In genomic region chr5:53128481-53128880, GRCh38 we compare ENCODE assay signal across 36 cellular contexts. TPM values are rescaled to one million over a fixed set of nuclear protein-coding genes. Genes with fewer than 3 reads are reported as not detected.
DNase-seq lines count a peak whose midpoint lies in the region; ATAC-seq, FAIRE-seq and TF ChIP-seq lines count a peak whose summit lies in the region.
"Had no signal": no experiment of that assay in that cellular context is flagged by ENCODE, and none has a peak within 500 bp of the region (broad histone marks: within the 10 kb centered on the region; RNA-seq: fewer than 3 reads in every experiment).

No MANE protein-coding gene starts in this region.

- H3K4ac ChIP-seq in trophoblast cell (ENCODE audit: low read depth, low read length) (no peak overlapping the region), H9 (ENCODE audit: low read depth, low read length) (no peak overlapping the region)

- H2AFZ ChIP-seq in K562 (ENCODE audit: low read depth, low read length) (no peak overlapping the region), trophoblast cell (ENCODE audit: insufficient read depth, low read length, poor library complexity) (no peak overlapping the region), H9 (ENCODE audit: low read length) (no peak overlapping the region)

- H3K4me2 ChIP-seq in K562 (ENCODE audit: insufficient read depth, low read length): no peak overlapping the region
- no peak overlapping the region for H3K4me2 ChIP-seq in trophoblast cell (ENCODE audit: low read length)
- H3K4me2 ChIP-seq in H9 (ENCODE audit: insufficient read depth, insufficient read length, low read length): no peak overlapping the region
- H3K4me2 ChIP-seq: A549; BLaER1; BLaER1 treated with 17β-estradiol and CSF1 and Interleukin-3, amounts not matched to agents 10 nM and 100 nM had no signal

- in situ Hi-C loops in K562 (cut with MboI): no loop called here

- BruUV-seq in K562 (replicated peaks; lab: Mats Ljungman, UMichigan): no TSS peak

- no peaks in the 10 kb centered on the region for H3K27me3 ChIP-seq in K562 (ENCODE audit: control insufficient read depth in 2 of 2, insufficient read depth in 2 of 2, low read length in 2 of 2)
- no peaks in the 10 kb centered on the region for H3K27me3 ChIP-seq in trophoblast cell (ENCODE audit: insufficient read depth, low read length)
- H3K27me3 ChIP-seq in gastroesophageal sphincter: no peaks in the 10 kb centered on the region
- H3K27me3 ChIP-seq in psoas muscle (ENCODE audit: insufficient read depth in 3 of 3, low read length in 2 of 3): no peaks in the 10 kb centered on the region
- H3K27me3 ChIP-seq in H9 (ENCODE audit: insufficient read depth, low read length): no peaks in the 10 kb centered on the region
- H3K27me3 ChIP-seq: BE2C; BLaER1; BLaER1 treated with 17β-estradiol and CSF1 and Interleukin-3, amounts not matched to agents 10 nM and 100 nM had no signal

- H3K18ac ChIP-seq in trophoblast cell (ENCODE audit: low read length) (no peak overlapping the region), H9 (ENCODE audit: insufficient read length, low read depth, low read length) (no peak overlapping the region)

- no peaks in the 10 kb centered on the region for H3K79me2 ChIP-seq in K562 (ENCODE audit: control insufficient read depth, insufficient read depth, low read length)
- H3K79me2 ChIP-seq in trophoblast cell (ENCODE audit: control insufficient read depth, insufficient read depth, low read length, poor library complexity): no peaks in the 10 kb centered on the region
- no peaks in the 10 kb centered on the region for H3K79me2 ChIP-seq in H9 (ENCODE audit: insufficient read depth, low read length)

- H4K8ac ChIP-seq in trophoblast cell (ENCODE audit: low read depth, low read length) (no peak overlapping the region), H9 (replicated peaks; ENCODE audit: insufficient read length, low read depth, low read length) (no peak overlapping the region)

- H3K9ac ChIP-seq in K562 (ENCODE audit: insufficient read depth in 1 of 2, low read depth in 2 of 2, low read length in 2 of 2) (no peak overlapping the region), trophoblast cell (ENCODE audit: low read length) (no peak overlapping the region), H9 (ENCODE audit: extremely low read depth, insufficient read length, low read length) (no peak overlapping the region)
- H3K9ac ChIP-seq: BLaER1; BLaER1 treated with 17β-estradiol and CSF1 and Interleukin-3, amounts not matched to agents 10 nM and 100 nM had no signal

- H2BK20ac ChIP-seq in H9 (ENCODE audit: low read depth, low read length, poor library complexity, severe bottlenecking): no peak overlapping the region

- H3K4me3 ChIP-seq in K562: no peak overlapping the region
- H3K4me3 ChIP-seq in trophoblast cell (ENCODE audit: low read depth, low read length): no peak overlapping the region
- no peak overlapping the region for H3K4me3 ChIP-seq in gastroesophageal sphincter
- H3K4me3 ChIP-seq in psoas muscle: no peak overlapping the region
- H3K4me3 ChIP-seq: A549; BLaER1; BLaER1 treated with 17β-estradiol and CSF1 and Interleukin-3, amounts not matched to agents 10 nM and 100 nM had no signal

- H3K27me3 Mint-ChIP-seq in type B pancreatic cell (no peaks in the 10 kb centered on the region), H9 (ENCODE audit: low read depth) (no peaks in the 10 kb centered on the region)

- H3K9me3 ChIP-seq in K562 (replicated peaks; ENCODE audit: control insufficient read depth, insufficient read depth, low read depth, low read length) (no peaks in the 10 kb centered on the region), trophoblast cell (ENCODE audit: insufficient read depth, low read depth, low read length) (no peaks in the 10 kb centered on the region), gastroesophageal sphincter (no peaks in the 10 kb centered on the region), psoas muscle (no peaks in the 10 kb centered on the region), H9 (ENCODE audit: control insufficient read depth, low read depth, low read length) (no peaks in the 10 kb centered on the region)
- H3K9me3 ChIP-seq: A549, BE2C, BLaER1, Caco-2 had no signal

- H3K23me2 ChIP-seq in H9 (ENCODE audit: insufficient read length, low read depth, low read length, poor library complexity, severe bottlenecking): no peaks in the 10 kb centered on the region

- H2BK120ac ChIP-seq in trophoblast cell (ENCODE audit: insufficient read depth, low read length, poor library complexity) (no peak overlapping the region), H9 (ENCODE audit: low read depth, low read length, poor library complexity, severe bottlenecking) (no peak overlapping the region)

- no peak overlapping the region for H2AK5ac ChIP-seq in trophoblast cell (ENCODE audit: low read length)
- H2AK5ac ChIP-seq in H9 (ENCODE audit: insufficient read length, low read length): no peak overlapping the region

- H3K4me1 ChIP-seq in K562 (replicated peaks in 1 of 2; ENCODE audit: control insufficient read depth in 2 of 2, insufficient read depth in 2 of 2, low read length in 2 of 2) (peaks cover 0 to 1% of the 10 kb centered on the region in 2 experiments; a peak in 2 of 5 replicates), trophoblast cell (ENCODE audit: control insufficient read depth in 1 of 2, insufficient read depth in 2 of 2, low read length in 2 of 2) (peaks cover 0 to 2% of the 10 kb centered on the region in 2 experiments), gastroesophageal sphincter (no peaks in the 10 kb centered on the region), psoas muscle (no peaks in the 10 kb centered on the region), H9 (ENCODE audit: insufficient read depth, low read length) (no peaks in the 10 kb centered on the region)
- H3K4me1 ChIP-seq: BE2C; BLaER1; BLaER1 treated with 17β-estradiol and CSF1 and Interleukin-3, amounts not matched to agents 10 nM and 100 nM; Caco-2 had no signal

- H4K91ac ChIP-seq in trophoblast cell (ENCODE audit: low read depth, low read length): no peak overlapping the region
- no peak overlapping the region for H4K91ac ChIP-seq in H9 (ENCODE audit: insufficient read length, low read depth, low read length)

- CTCF ChIA-PET in HEK293T (lab: Yijun Ruan, JAX) (no interaction called here), K562 (lab: Yijun Ruan, JAX; ENCODE audit: low intra/inter-chr PET ratio) (no interaction called here)

- TF ChIP-seq POLR2A in K562 (conservative IDR thresholded peaks at IDR 0.05): no peak
- no peak for TF ChIP-seq POLR2A in gastroesophageal sphincter (IDR thresholded peaks at IDR 0.05)

- H3K27ac Mint-ChIP-seq in type B pancreatic cell (no peak overlapping the region), H9 (no peak overlapping the region)
- H3K27ac Mint-ChIP-seq: B cell; CD14-positive monocyte; CD4-positive, alpha-beta memory T cell; CD4-positive, alpha-beta T cell; CD4-positive, CD25-positive, alpha-beta regulatory T cell; CD8-positive, alpha-beta memory T cell; CD8-positive, alpha-beta T cell had no signal

- ATAC-seq in K562 (no peak), gastroesophageal sphincter (no peak), psoas muscle (no peak)
- ATAC-seq: A549; CD8-positive, alpha-beta T cell had no signal

- no peaks in the 10 kb centered on the region for H3K36me3 Mint-ChIP-seq in type B pancreatic cell
- H3K36me3 Mint-ChIP-seq in H9 (ENCODE audit: insufficient read depth in 1 of 3, low read depth in 3 of 3): no peaks in the 10 kb centered on the region
- H3K36me3 Mint-ChIP-seq: CD14-positive monocyte; CD4-positive, alpha-beta memory T cell; CD4-positive, CD25-positive, alpha-beta regulatory T cell; CD8-positive, alpha-beta memory T cell; CD8-positive, alpha-beta T cell had no signal

- H3K14ac ChIP-seq in trophoblast cell (ENCODE audit: low read length) (no peak overlapping the region), H9 (ENCODE audit: insufficient read depth, low read length) (no peak overlapping the region)

- H4K12ac ChIP-seq in trophoblast cell (ENCODE audit: low read depth, low read length): no peak overlapping the region

- TF ChIP-seq EP300 in K562 (IDR thresholded peaks at IDR 0.05; ENCODE audit: low read length): no peak
- TF ChIP-seq EP300 in gastroesophageal sphincter (IDR thresholded peaks at IDR 0.05): no peak

- H2BK12ac ChIP-seq in trophoblast cell (ENCODE audit: low read length) (no peak overlapping the region), H9 (ENCODE audit: insufficient read length, low read depth, low read length) (no peak overlapping the region)

- 21% methylated on average over 1 of the region's 1 CpG for WGBS in K562 (ENCODE audit: insufficient coverage, low coverage, missing lambda C conversion rate)
- no CpG with 5 or more reads among the region's 1 CpG for WGBS in trophoblast cell (ENCODE audit: extremely low coverage, insufficient coverage, insufficient read length)
- 91% methylated on average over 1 of the region's 1 CpG; no CpG with 5 or more reads in 1 of the 2 donors for WGBS in gastroesophageal sphincter (ENCODE audit: low coverage in 1 of 2), 2 donors
- 91 to 95% (median 93%) methylated on average over 1 of the region's 1 CpG for WGBS in psoas muscle, 3 donors
- WGBS in H9 (ENCODE audit: extremely low coverage, insufficient read length, low lambda C conversion rate): no CpG with 5 or more reads among the region's 1 CpG

- TF ChIP-seq CTCF in K562 (IDR thresholded peaks at IDR 0.05 in 2 of 3, conservative IDR thresholded peaks at IDR 0.05 in 1 of 3; ENCODE audit: insufficient read depth in 2 of 3, low read depth in 1 of 3, low read length in 3 of 3) (no peak), type B pancreatic cell (conservative IDR thresholded peaks at IDR 0.05) (no peak), gastroesophageal sphincter (IDR thresholded peaks at IDR 0.05) (no peak), psoas muscle (IDR thresholded peaks at IDR 0.05) (no peak), H9 (conservative IDR thresholded peaks at IDR 0.05) (no peak)

- POLR2A ChIA-PET in HEK293T (lab: Yijun Ruan, JAX) (no interaction called here), K562 (lab: Yijun Ruan, JAX) (interaction anchor here (0.9 kb wide), 1 partner anchor 13 kb away, joined by 4 read pairs; no protein-coding TSS in a partner anchor)

- H3K27ac ChIP-seq in K562 (ENCODE audit: extremely low read depth, low read depth, low read length) (no peak overlapping the region), trophoblast cell (ENCODE audit: low read depth, low read length) (peak overlapping the region; percentile 52), gastroesophageal sphincter (no peak overlapping the region), psoas muscle (no peak overlapping the region), H9 (ENCODE audit: insufficient read length, low read depth, low read length) (no peak overlapping the region)
- H3K27ac ChIP-seq: 22Rv1; A549; BLaER1; BLaER1 treated with 17β-estradiol and CSF1 and Interleukin-3, amounts not matched to agents 10 nM and 100 nM; C4-2B had no signal

- H3K9me1 ChIP-seq in K562 (ENCODE audit: control insufficient read depth, insufficient read depth, low read length): no peaks in the 10 kb centered on the region

- H2BK15ac ChIP-seq in H9 (ENCODE audit: low read depth, low read length): no peak overlapping the region

- no peaks in the 10 kb centered on the region for H4K20me1 ChIP-seq in K562 (replicated peaks; ENCODE audit: control insufficient read depth, insufficient read depth, low read length)
- H4K20me1 ChIP-seq in H9 (ENCODE audit: control insufficient read depth, insufficient read depth, insufficient read length): no peaks in the 10 kb centered on the region
- H4K20me1 ChIP-seq: BLaER1; BLaER1 treated with 17β-estradiol and CSF1 and Interleukin-3, amounts not matched to agents 10 nM and 100 nM had no signal

- H3K36me3 ChIP-seq in K562 (ENCODE audit: control insufficient read depth, insufficient read depth, low read length) (no peaks in the 10 kb centered on the region), trophoblast cell (ENCODE audit: control insufficient read depth in 1 of 2, insufficient read depth in 2 of 2, low read length in 2 of 2) (no peaks in the 10 kb centered on the region), gastroesophageal sphincter (no peaks in the 10 kb centered on the region), psoas muscle (ENCODE audit: insufficient read depth in 1 of 2, low read depth in 1 of 2) (no peaks in the 10 kb centered on the region)
- H3K36me3 ChIP-seq: BE2C; BLaER1; BLaER1 treated with 17β-estradiol and CSF1 and Interleukin-3, amounts not matched to agents 10 nM and 100 nM had no signal

- H3K79me1 ChIP-seq in trophoblast cell (ENCODE audit: low read length) (peaks cover 3% of the 10 kb centered on the region), H9 (ENCODE audit: insufficient read depth, low read depth, low read length, poor library complexity, severe bottlenecking) (no peaks in the 10 kb centered on the region)

- no peak for TF ChIP-seq RAD21 in K562 (CRISPR knock-in tag; conservative IDR thresholded peaks at IDR 0.05 in 1 of 2, IDR thresholded peaks at IDR 0.05 in 1 of 2)

- H2BK5ac ChIP-seq in trophoblast cell (ENCODE audit: low read depth, low read length, poor library complexity) (no peak overlapping the region), H9 (ENCODE audit: insufficient read length, low read length) (no peak overlapping the region)

- intact Hi-C loops in K562 (cut with micrococcal nuclease): no loop called here
- intact Hi-C loops in psoas muscle (cut with DNase I): loop anchor here in 1 of 2 donors (10.0 kb wide), 1 partner anchor 306 kb away; no protein-coding TSS in a partner anchor

- FAIRE-seq in K562 (lab: Jason Lieb, UNC): no peak
- FAIRE-seq: A204.1, A549, D721Med had no signal

- H3K4me3 Mint-ChIP-seq in type B pancreatic cell (peak overlapping the region; percentile 7), H9 (no peak overlapping the region)
- H3K4me3 Mint-ChIP-seq: B cell; CD14-positive monocyte; CD4-positive, alpha-beta memory T cell; CD4-positive, alpha-beta T cell; CD4-positive, CD25-positive, alpha-beta regulatory T cell; CD8-positive, alpha-beta memory T cell; CD8-positive, alpha-beta T cell had no signal

- H3T11ph ChIP-seq in H9 (ENCODE audit: low read length): no peak overlapping the region

- H3K4me1 Mint-ChIP-seq in type B pancreatic cell (ENCODE audit: unreplicated experiment): no peaks in the 10 kb centered on the region
- H3K4me1 Mint-ChIP-seq in H9: no peaks in the 10 kb centered on the region
- H3K4me1 Mint-ChIP-seq: B cell; CD14-positive monocyte; CD4-positive, alpha-beta memory T cell; CD4-positive, CD25-positive, alpha-beta regulatory T cell; CD8-positive, alpha-beta memory T cell had no signal

- H3K9me3 Mint-ChIP-seq in type B pancreatic cell: peaks cover 6% of the 10 kb centered on the region
- peaks cover 0 to 2% of the 10 kb centered on the region in 2 experiments; a peak in 1 of 5 replicates for H3K9me3 Mint-ChIP-seq in H9
- H3K9me3 Mint-ChIP-seq: CD4-positive, alpha-beta T cell; CD8-positive, alpha-beta memory T cell had no signal

- H3K56ac ChIP-seq in H9 (ENCODE audit: insufficient read length, low read depth, low read length): no peak overlapping the region

- H4K5ac ChIP-seq in H9 (ENCODE audit: insufficient read length, low read depth, low read length): no peak overlapping the region

- DNase-seq in HEK293T (ENCODE audit: extremely low spot score) (no peak), K562 (ENCODE audit: extremely low read depth in 1 of 4, low spot score in 3 of 4) (no peak), trophoblast cell (peak; percentile 79 to 94), type B pancreatic cell (ENCODE audit: extremely low spot score, unreplicated experiment) (no peak), psoas muscle (no peak), NOMO-1 treated with DMSO at 0.1 percent for 48 hours (lab: John Stamatoyannopoulos, UW; ENCODE audit: unreplicated experiment) (no peak), H9 (no peak)
- DNase-seq: 8988T; ACHN; AML-193; BE2C; C1 segment of cervical spinal cord; Caco-2; Calu3; CD4-positive, alpha-beta memory T cell; CD4-positive, alpha-beta T cell; CD4-positive, CD25-positive, alpha-beta regulatory T cell; CD8-positive, alpha-beta memory T cell; CD8-positive, alpha-beta T cell; COR-L47; DMS 273 treated with DMSO at 0.1 percent for 48 hours; DMS153; DMS53; DMS79 treated with DMSO at 0.1 percent for 48 hours; DND-41; EL had no signal

- H3K23ac ChIP-seq in trophoblast cell (ENCODE audit: low read length) (no peak overlapping the region), H9 (ENCODE audit: insufficient read length, low read depth, low read length) (no peak overlapping the region)

RNA-seq across cellular contexts. Expression of gene MOCS2, which starts 18.9 kb away (rescaled TPM):
- 5.1 and 18.0 TPM in 2 replicates for total RNA-seq in K562 (2011; cell fraction: chromatin; rRNA removed; ENCODE audit: low replicate concordance)
- 3.4 and 4.5 TPM in 2 replicates for total RNA-seq in K562 (2011; cell fraction: nucleolus; rRNA removed)
- total RNA-seq in K562 (2011; cell fraction: nucleoplasm; rRNA removed): 11.1 and 18.9 TPM in 2 replicates
- total RNA-seq in K562 (2014; rRNA removed) (32.7 and 33.0 TPM in 2 replicates), K562 (2014; rRNA removed; fragmentation: Illumina TruSeq; extraction: Trizol) (51.8 and 57.5 TPM in 2 replicates), K562 (2015; rRNA removed; fragmentation: Illumina TruSeq; extraction: Trizol) (39.1 and 43.8 TPM in 2 replicates), K562 (2021) (34.0 and 36.9 TPM in 2 replicates), type B pancreatic cell (ENCODE audit: low replicate concordance) (17.3 and 22.5 TPM in 2 replicates), gastroesophageal sphincter (100 to 1,000 TPM in 1 of 4 donors, 10 to 100 TPM in 3; 68.7 to 117 (median 86.4) TPM), psoas muscle (10 to 100 TPM; 38.8 to 46.7 (median 42.0) TPM), H9 (2021) (23.6 and 24.8 TPM in 2 replicates)
- polyA plus RNA-seq in K562 (2011; rRNA removed) (41.1 and 48.4 TPM in 2 replicates), K562 (2014; fragmentation: Illumina TruSeq; extraction: Trizol) (48.3 and 63.2 TPM in 2 replicates), K562 (2014; fragmentation: Nextera tagmentation; extraction: Ambion mirVana) (10 to 100 TPM; 67.6 to 74.5 TPM), K562 (2014; rRNA removed) (42.6 and 43.5 TPM in 2 replicates), psoas muscle (10 to 100 TPM; 47.1 to 73.9 (median 56.0) TPM)
- 8.9 and 17.6 TPM in 2 replicates for polyA plus RNA-seq in K562 (2011; cell fraction: cytosol; rRNA removed)
- 6.9 and 13.8 TPM in 2 replicates for polyA plus RNA-seq in K562 (2011; cell fraction: nucleus; rRNA removed)
- 29.9 and 41.6 TPM in 2 replicates for polyA plus RNA-seq in K562 (2012)
- 35.2 and 36.1 TPM in 2 replicates for polyA minus RNA-seq in K562 (2011; rRNA and poly(A)+ RNA removed)
- 10.5 and 12.0 TPM in 2 replicates for polyA minus RNA-seq in K562 (2011; cell fraction: cytosol; rRNA and poly(A)+ RNA removed)
- 10.6 and 19.3 TPM in 2 replicates for polyA minus RNA-seq in K562 (2011; cell fraction: nucleus; rRNA and poly(A)+ RNA removed)
- 27.6 and 30.3 TPM in 2 replicates for polyA plus RNA-seq in trophoblast cell (2013)

Comparison
In these comparisons a context has a peak if more than half of its experiments do, and no peak if none do; other contexts are left out.
1. DNase-seq: peak in trophoblast cell (2 of 2); none in HEK293T (single experiment), K562 (0 of 4), type B pancreatic cell (single experiment), psoas muscle (0 of 2), NOMO-1 treated with DMSO at 0.1 percent for 48 hours (single experiment) and H9 (single experiment).